ENCODE assay signal across 20 cellular contexts in genomic region chr18:27942706-27943105, GRCh38.
DNase-seq lines count a peak whose midpoint lies in the region; ATAC-seq, FAIRE-seq and TF ChIP-seq lines count a peak whose summit lies in the region.
"Had no signal": no experiment of that assay in that cellular context is flagged by ENCODE, and none has a peak within 500 bp of the region (broad histone marks: within the 10 kb centered on the region; RNA-seq: fewer than 3 reads in every experiment).

No MANE protein-coding gene starts in this region.

- WGBS in HepG2 (ENCODE audit: low lambda C conversion rate), result 90% methylated on average over 6 of the region's 6 CpGs

- peak; percentile 14 for DNase-seq in LoVo (ENCODE audit: low spot score)
- DNase-seq in astrocyte of the spinal cord (ENCODE audit: low read depth, low spot score), result peak; percentile 50
- DNase-seq in islet precursor cell, result peak; percentile 88
- peak; percentile 21 for DNase-seq in urothelium cell line (ENCODE audit: low spot score)
- no peak for DNase-seq in activated T-cell treated with anti-CD3 and anti-CD28 coated beads for 4 hours
- DNase-seq in HepG2 (ENCODE audit: low spot score), result no peak
- DNase-seq: activated CD4-positive, alpha-beta T cell treated with anti-CD3 and anti-CD28 coated beads for 36 hours; aorta; DMS 273 treated with DMSO at 0.1 percent for 48 hours; GOT3; heart right ventricle; kidney glomerular epithelial cell; NCI-H524 treated with DMSO at 0.1 percent for 48 hours; SJCRH30; stimulated activated CD4-positive, alpha-beta T cell treated with anti-CD3 and anti-CD28 coated beads, Interleukin-4, amount 100 ng/mL, for 24 hours; T-helper 9 cell; testis had no signal

- no peak for TF ChIP-seq POLR2A in HepG2 (IDR thresholded peaks at IDR 0.05; ENCODE audit: insufficient read depth in 1 of 2, low read depth in 2 of 2, low read length in 2 of 2)

- no TSS peak for BruUV-seq in HepG2 (replicated peaks; lab: Mats Ljungman, UMichigan)

- H2AFZ ChIP-seq in HepG2 (ENCODE audit: low read length), result no peak overlapping the region

- H3K9ac ChIP-seq in HepG2 (ENCODE audit: insufficient read depth, low read depth, low read length), result no peak overlapping the region
- H3K9ac ChIP-seq: BLaER1 treated with 17β-estradiol and CSF1 and Interleukin-3, amounts not matched to agents 10 nM and 100 nM had no signal

- no peaks in the 10 kb centered on the region for H3K27me3 ChIP-seq in HepG2 (ENCODE audit: control insufficient read depth in 1 of 2, insufficient read depth in 2 of 2, low read length in 2 of 2)
- H3K27me3 ChIP-seq: BLaER1 treated with 17β-estradiol and CSF1 and Interleukin-3, amounts not matched to agents 10 nM and 100 nM; heart right ventricle; SJCRH30; testis had no signal

- POLR2A ChIA-PET in HepG2 (lab: Yijun Ruan, JAX), result no interaction called here

- intact Hi-C loops in HepG2 (cut with micrococcal nuclease; ENCODE audit: unreplicated experiment), result no loop called here

- CTCF ChIA-PET in HepG2 (lab: Yijun Ruan, JAX; ENCODE audit: low intra/inter-chr PET ratio, low total read pairs), result no interaction called here

- H3K4me2 ChIP-seq in HepG2 (ENCODE audit: low read depth, low read length), result no peak overlapping the region
- H3K4me2 ChIP-seq: BLaER1 treated with 17β-estradiol and CSF1 and Interleukin-3, amounts not matched to agents 10 nM and 100 nM had no signal

- TF ChIP-seq CTCF in astrocyte of the spinal cord (IDR thresholded peaks at IDR 0.05; ENCODE audit: low read depth, low read length) (no peak), HepG2 (CRISPR knock-in tag; IDR thresholded peaks at IDR 0.05) (no peak)

- H3K4me3 ChIP-seq in astrocyte of the spinal cord (ENCODE audit: low read depth, low read length), result no peak overlapping the region
- no peak overlapping the region for H3K4me3 ChIP-seq in HepG2 (replicated peaks in 1 of 3; ENCODE audit: insufficient read depth in 1 of 3, low read depth in 2 of 3, low read length in 3 of 3)
- H3K4me3 ChIP-seq: BLaER1 treated with 17β-estradiol and CSF1 and Interleukin-3, amounts not matched to agents 10 nM and 100 nM; heart right ventricle; SJCRH30; testis had no signal

- H3K27ac ChIP-seq in HepG2 (ENCODE audit: extremely low read length, insufficient read depth, low read length), result no peak overlapping the region
- H3K27ac ChIP-seq: BLaER1 treated with 17β-estradiol and CSF1 and Interleukin-3, amounts not matched to agents 10 nM and 100 nM; heart right ventricle; SJCRH30; testis had no signal

- H3K79me2 ChIP-seq in HepG2 (ENCODE audit: insufficient read depth, low read length), result no peaks in the 10 kb centered on the region

- H3K4me1 ChIP-seq in HepG2 (ENCODE audit: insufficient read depth, low read length), result no peaks in the 10 kb centered on the region
- H3K4me1 ChIP-seq: BLaER1 treated with 17β-estradiol and CSF1 and Interleukin-3, amounts not matched to agents 10 nM and 100 nM; heart right ventricle; SJCRH30; testis had no signal

- no peak for TF ChIP-seq RAD21 in HepG2 (CRISPR knock-in tag; IDR thresholded peaks at IDR 0.05)

- FAIRE-seq in urothelium cell line (lab: Jason Lieb, UNC) (no peak), HepG2 (lab: Jason Lieb, UNC) (no peak)

- no peaks in the 10 kb centered on the region for H3K36me3 ChIP-seq in HepG2 (replicated peaks in 1 of 2; ENCODE audit: control insufficient read depth in 1 of 2, insufficient read depth in 2 of 2, low read length in 2 of 2)
- H3K36me3 ChIP-seq: BLaER1 treated with 17β-estradiol and CSF1 and Interleukin-3, amounts not matched to agents 10 nM and 100 nM; heart right ventricle; SJCRH30 had no signal

- no peaks in the 10 kb centered on the region for H4K20me1 ChIP-seq in HepG2 (ENCODE audit: insufficient read depth, low read length)
- H4K20me1 ChIP-seq: BLaER1 treated with 17β-estradiol and CSF1 and Interleukin-3, amounts not matched to agents 10 nM and 100 nM had no signal

- ATAC-seq in HepG2 (no peak), HG03571 (IDR thresholded peaks at IDR 0.05; ENCODE audit: unreplicated experiment) (no peak)
- ATAC-seq: activated CD4-positive, alpha-beta T cell treated with anti-CD3 and anti-CD28 coated beads for 36 hours; esophagus mucosa had no signal

- TF ChIP-seq EP300 in HepG2 (IDR thresholded peaks at IDR 0.05; ENCODE audit: low read depth in 2 of 2, low read length in 2 of 2) (no peak), HepG2 (CRISPR knock-in tag; IDR thresholded peaks at IDR 0.05; ENCODE audit: borderline replicate concordance) (no peak)

- no peaks in the 10 kb centered on the region for H3K9me3 ChIP-seq in HepG2 (ENCODE audit: low read length)
- H3K9me3 ChIP-seq: BLaER1 treated with 17β-estradiol and CSF1 and Interleukin-3, amounts not matched to agents 10 nM and 100 nM; heart right ventricle; SJCRH30; testis had no signal

- in situ Hi-C loops in astrocyte of the spinal cord (cut with HindIII; ENCODE audit: low sequenced_read_pairs) (no loop called here), HepG2 (cut with HindIII; ENCODE audit: extremely low pct_ligation_motif_present, low pct_unique_long_range_greater_than_20kb) (no loop called here)

TF ChIP-seq in HepG2, 621 proteins besides CTCF, POLR2A, EP300 and RAD21:
- TF ChIP-seq REPIN1 (CRISPR knock-in tag; IDR thresholded peaks at IDR 0.05; ENCODE audit: borderline replicate concordance, low read depth), result no peak
- TF ChIP-seq RELA (CRISPR knock-in tag; IDR thresholded peaks at IDR 0.05), result no peak
- TF ChIP-seq HMGXB3 (CRISPR knock-in tag; IDR thresholded peaks at IDR 0.05; ENCODE audit: borderline replicate concordance), result no peak
- TF ChIP-seq ZBTB20 (CRISPR knock-in tag; IDR thresholded peaks at IDR 0.05; ENCODE audit: borderline replicate concordance, low read depth), result no peak
- TF ChIP-seq, protein P1, sequence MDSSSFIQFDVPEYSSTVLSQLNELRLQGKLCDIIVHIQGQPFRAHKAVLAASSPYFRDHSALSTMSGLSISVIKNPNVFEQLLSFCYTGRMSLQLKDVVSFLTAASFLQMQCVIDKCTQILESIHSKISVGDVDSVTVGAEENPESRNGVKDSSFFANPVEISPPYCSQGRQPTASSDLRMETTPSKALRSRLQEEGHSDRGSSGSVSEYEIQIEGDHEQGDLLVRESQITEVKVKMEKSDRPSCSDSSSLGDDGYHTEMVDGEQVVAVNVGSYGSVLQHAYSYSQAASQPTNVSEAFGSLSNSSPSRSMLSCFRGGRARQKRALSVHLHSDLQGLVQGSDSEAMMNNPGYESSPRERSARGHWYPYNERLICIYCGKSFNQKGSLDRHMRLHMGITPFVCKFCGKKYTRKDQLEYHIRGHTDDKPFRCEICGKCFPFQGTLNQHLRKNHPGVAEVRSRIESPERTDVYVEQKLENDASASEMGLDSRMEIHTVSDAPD (CRISPR knock-in tag; IDR thresholded peaks at IDR 0.05), result no peak
- no peak for TF ChIP-seq ZNF552 (CRISPR knock-in tag; IDR thresholded peaks at IDR 0.05; ENCODE audit: borderline replicate concordance)
- TF ChIP-seq GABPA (IDR thresholded peaks at IDR 0.05; ENCODE audit: low read depth, low read length), result no peak
- TF ChIP-seq GABPA (CRISPR knock-in tag; IDR thresholded peaks at IDR 0.05; ENCODE audit: low read depth), result no peak
- no peak for TF ChIP-seq TERF1 (CRISPR knock-in tag; IDR thresholded peaks at IDR 0.05)
- no peak for TF ChIP-seq MAFK (conservative IDR thresholded peaks at IDR 0.05 in 1 of 2, IDR thresholded peaks at IDR 0.05 in 1 of 2; ENCODE audit: low read length in 2 of 2)
- no peak for TF ChIP-seq ZNF460 (CRISPR knock-in tag; IDR thresholded peaks at IDR 0.05; ENCODE audit: borderline replicate concordance)
- no peak for TF ChIP-seq HNF4G (IDR thresholded peaks at IDR 0.05; ENCODE audit: borderline replicate concordance, low read depth, low read length)
- TF ChIP-seq HNF4G (CRISPR knock-in tag; IDR thresholded peaks at IDR 0.05; ENCODE audit: borderline replicate concordance, low read depth), result no peak
- TF ChIP-seq DNMT3B (CRISPR knock-in tag; conservative IDR thresholded peaks at IDR 0.05), result no peak

Comparison
In these comparisons a context has a peak if more than half of its experiments do, and no peak if none do; other contexts are left out.
1. DNase-seq: peak in LoVo (single experiment), astrocyte of the spinal cord (single experiment), islet precursor cell (single experiment) and urothelium cell line (single experiment); none in activated T-cell treated with anti-CD3 and anti-CD28 coated beads for 4 hours (single experiment) and HepG2 (single experiment).